23 cellular contexts compared by ENCODE assay signal in the genomic region with DNA sequence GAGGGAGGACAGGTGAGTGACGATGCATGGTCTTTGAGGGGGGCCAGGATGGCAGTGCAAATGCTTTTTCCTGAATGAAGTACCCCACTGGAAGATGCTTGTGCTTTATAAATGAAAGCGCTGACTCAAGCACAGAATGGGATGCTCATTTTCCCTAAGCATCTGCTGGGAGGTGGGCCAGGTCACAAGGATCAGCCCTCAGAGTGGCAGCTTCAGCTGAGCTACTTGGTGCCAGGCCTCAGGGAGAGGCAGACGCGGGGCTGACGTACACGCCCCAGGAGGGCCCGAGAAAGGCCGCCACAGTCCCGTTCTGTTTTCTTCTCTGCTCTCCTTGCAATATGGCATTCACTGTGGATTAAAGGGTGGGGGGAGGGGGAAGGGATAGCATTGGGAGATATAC.
"Had no signal": no experiment of that assay in that cellular context is flagged by ENCODE, and none has a peak within 500 bp of the region (broad histone marks: within the 10 kb centered on the region; RNA-seq: fewer than 3 reads in every experiment).

No MANE protein-coding gene starts in this region.

- H3K4me1 ChIP-seq: esophagus muscularis mucosa, foreskin keratinocyte, gastrocnemius medialis had no signal

- H3K36me3 ChIP-seq: brain microvascular endothelial cell, esophagus muscularis mucosa, gastrocnemius medialis had no signal

- DNase-seq: activated CD4-positive, alpha-beta memory T cell treated with anti-CD3 and anti-CD28 coated beads, Interleukin-2, amount 10 ng/mL, durations not matched to agents 7 days and 5 days; activated CD4-positive, alpha-beta T cell treated with anti-CD3 and anti-CD28 coated beads for 1 hour; activated CD4-positive, alpha-beta T cell treated with anti-CD3 and anti-CD28 coated beads for 4 hours; activated CD4-positive, alpha-beta T cell treated with anti-CD3 and anti-CD28 coated beads, Interleukin-2, amount 10 ng/mL, durations not matched to agents 7 days and 5 days; activated CD4-positive, alpha-beta T cell treated with anti-CD3 and anti-CD28 coated beads, Interleukin-2, amount 50 U/mL, for 4 hours; activated CD8-positive, alpha-beta memory T cell treated with anti-CD3 and anti-CD28 coated beads, Interleukin-2, amount 50 U/mL, for 48 hours; activated gamma-delta T cell; activated naive CD4-positive, alpha-beta T cell; activated naive CD4-positive, alpha-beta T cell treated with anti-CD3 and anti-CD28 coated beads, Interleukin-2, amount 10 ng/mL, durations not matched to agents 7 days and 5 days; activated naive CD8-positive, alpha-beta T cell treated with anti-CD3 and anti-CD28 coated beads, Interleukin-2, amount 10 ng/mL, durations not matched to agents 7 days and 5 days; activated T-cell treated with anti-CD3 and anti-CD28 coated beads for 4 hours; activated T-cell treated with anti-CD3 and anti-CD28 coated beads, Interleukin-2, amount 50 U/mL, for 24 hours; activated T-cell treated with anti-CD3 and anti-CD28 coated beads, Interleukin-2, amount 50 U/mL, for 72 hours; brain microvascular endothelial cell; effector CD4-positive, alpha-beta T cell; effector memory CD8-positive, alpha-beta T cell; erythroblast; foreskin keratinocyte; gastrocnemius medialis; T-helper 2 cell had no signal

- H3K9me3 ChIP-seq: esophagus muscularis mucosa, gastrocnemius medialis had no signal

- H3K27ac ChIP-seq: brain microvascular endothelial cell, coronary artery, esophagus muscularis mucosa, foreskin keratinocyte, gastrocnemius medialis, VCaP had no signal

- H3K4me3 ChIP-seq: coronary artery, esophagus muscularis mucosa, gastrocnemius medialis had no signal

- H3K27me3 ChIP-seq: brain microvascular endothelial cell, esophagus muscularis mucosa, foreskin keratinocyte, gastrocnemius medialis had no signal
